Comparison of ENCODE assay signal across 8 cellular contexts in the genomic region with DNA sequence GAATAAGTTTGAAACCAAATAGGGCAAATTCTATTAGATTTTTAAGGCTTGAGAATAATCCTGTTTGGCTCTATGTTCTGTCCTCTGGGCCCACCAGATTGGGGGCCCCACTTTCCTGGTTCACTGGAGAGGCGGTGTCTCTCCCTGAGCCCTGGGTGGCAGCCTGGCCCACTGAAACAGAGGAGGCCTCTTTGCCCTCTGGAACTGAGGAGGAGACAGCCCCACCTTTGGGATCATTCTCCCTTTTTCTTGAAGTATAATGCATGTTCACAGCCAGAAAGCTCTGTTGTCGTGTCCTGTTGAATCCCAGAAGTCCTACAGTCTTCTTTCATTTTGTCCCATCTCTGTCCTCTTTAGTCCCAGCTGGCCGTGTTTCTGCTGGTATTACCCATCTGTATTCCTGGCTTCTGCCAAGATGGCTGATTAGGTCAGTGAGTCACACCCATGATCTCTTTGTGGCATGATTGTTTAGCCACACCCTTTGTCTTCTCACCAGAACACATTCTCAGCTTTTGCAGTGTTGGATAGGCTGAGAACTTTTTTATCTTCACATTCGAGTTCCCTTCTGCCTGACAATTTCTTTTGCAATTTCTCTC. TPM values are rescaled to one million over a fixed set of nuclear protein-coding genes. Genes with fewer than 3 reads are reported as not detected.
DNase-seq lines count a peak whose midpoint lies in the region; ATAC-seq and TF ChIP-seq lines count a peak whose summit lies in the region.

No MANE protein-coding gene starts in this region.

- H3K9me3 Mint-ChIP-seq in activated CD4-positive, alpha-beta T cell treated with anti-CD3 and anti-CD28 coated beads, Interleukin-2, amount 10 ng/mL, durations not matched to agents 7 days and 5 days = no peaks in the 10 kb centered on the region
- no peaks in the 10 kb centered on the region for H3K9me3 Mint-ChIP-seq in activated CD4-positive, alpha-beta memory T cell treated with anti-CD3 and anti-CD28 coated beads for 36 hours
- H3K9me3 Mint-ChIP-seq in glutamatergic neuron (ENCODE audit: unreplicated experiment) = peaks cover 2% of the 10 kb centered on the region

- intact Hi-C loops in activated CD4-positive, alpha-beta memory T cell treated with anti-CD3 and anti-CD28 coated beads for 36 hours (cut with micrococcal nuclease) = no loop called here

- H3K27ac ChIP-seq in suprapubic skin = peak overlapping the region; percentile 87

- no peak overlapping the region for H3K4me3 Mint-ChIP-seq in activated CD4-positive, alpha-beta T cell treated with anti-CD3 and anti-CD28 coated beads, Interleukin-2, amount 10 ng/mL, durations not matched to agents 7 days and 5 days
- no peak overlapping the region for H3K4me3 Mint-ChIP-seq in activated CD4-positive, alpha-beta memory T cell treated with anti-CD3 and anti-CD28 coated beads for 36 hours
- H3K4me3 Mint-ChIP-seq in glutamatergic neuron (ENCODE audit: unreplicated experiment) = no peak overlapping the region

- peaks cover 18% of the 10 kb centered on the region for H3K36me3 ChIP-seq in suprapubic skin

- DNase-seq in activated CD4-positive, alpha-beta T cell treated with anti-CD3 and anti-CD28 coated beads, Interleukin-2, amount 10 ng/mL, durations not matched to agents 7 days and 5 days = no peak
- DNase-seq in activated CD4-positive, alpha-beta T cell treated with anti-CD3 and anti-CD28 coated beads for 1 hour = no peak
- DNase-seq in activated CD4-positive, alpha-beta memory T cell treated with anti-CD3 and anti-CD28 coated beads for 36 hours = peak; percentile 17
- no peak for DNase-seq in glutamatergic neuron
- no peak for DNase-seq in suprapubic skin (ENCODE audit: low spot score in 2 of 2)
- no peak for DNase-seq in NCI-H2081 (lab: John Stamatoyannopoulos, UW)
- DNase-seq in activated effector memory CD4-positive, alpha-beta T cell treated with Interleukin-2 at 50 U/mL for 16 hours = no peak

- POLR2A ChIA-PET in activated CD4-positive, alpha-beta T cell treated with anti-CD3 and anti-CD28 coated beads, Interleukin-2, amount 10 ng/mL, durations not matched to agents 7 days and 5 days (lab: Charles Lee) = no interaction called here
- POLR2A ChIA-PET in activated CD4-positive, alpha-beta memory T cell treated with anti-CD3 and anti-CD28 coated beads for 36 hours (lab: Charles Lee) = interaction anchor here (1.0 kb wide), 1 partner anchor 43 kb away, joined by 3 read pairs; a partner anchor contains a TSS

- WGBS in suprapubic skin = 44% methylated on average over 4 of the region's 4 CpGs

- CTCF ChIA-PET in activated CD4-positive, alpha-beta T cell treated with anti-CD3 and anti-CD28 coated beads, Interleukin-2, amount 10 ng/mL, durations not matched to agents 7 days and 5 days (lab: Charles Lee) = interaction anchor here (1.4 to 1.6 kb wide), 2 partner anchors 9 to 19 kb away, joined by 4 to 7 read pairs; no protein-coding TSS in a partner anchor
- CTCF ChIA-PET in activated CD4-positive, alpha-beta memory T cell treated with anti-CD3 and anti-CD28 coated beads for 36 hours (lab: Charles Lee) = no interaction called here

- peak overlapping the region; percentile 93 for H3K27ac Mint-ChIP-seq in activated CD4-positive, alpha-beta T cell treated with anti-CD3 and anti-CD28 coated beads, Interleukin-2, amount 10 ng/mL, durations not matched to agents 7 days and 5 days
- peak overlapping the region; percentile 84 for H3K27ac Mint-ChIP-seq in activated CD4-positive, alpha-beta memory T cell treated with anti-CD3 and anti-CD28 coated beads for 36 hours
- H3K27ac Mint-ChIP-seq in glutamatergic neuron (ENCODE audit: unreplicated experiment) = peak overlapping the region; percentile 65

- H3K9me3 ChIP-seq in suprapubic skin = no peaks in the 10 kb centered on the region

- H3K4me1 ChIP-seq in suprapubic skin = peaks cover 7% of the 10 kb centered on the region

- TF ChIP-seq EP300 in suprapubic skin (IDR thresholded peaks at IDR 0.05) = no peak

- no peak for TF ChIP-seq CTCF in glutamatergic neuron (IDR thresholded peaks at IDR 0.05; ENCODE audit: partially characterized antibody, unreplicated experiment)
- no peak for TF ChIP-seq CTCF in suprapubic skin (IDR thresholded peaks at IDR 0.05)

- H3K27me3 ChIP-seq in suprapubic skin = no peaks in the 10 kb centered on the region

- no peak for TF ChIP-seq POLR2A in suprapubic skin (IDR thresholded peaks at IDR 0.05)

- no peak overlapping the region for H3K4me3 ChIP-seq in suprapubic skin

- peaks cover 24% of the 10 kb centered on the region for H3K4me1 Mint-ChIP-seq in activated CD4-positive, alpha-beta T cell treated with anti-CD3 and anti-CD28 coated beads, Interleukin-2, amount 10 ng/mL, durations not matched to agents 7 days and 5 days
- peaks cover 15% of the 10 kb centered on the region for H3K4me1 Mint-ChIP-seq in activated CD4-positive, alpha-beta memory T cell treated with anti-CD3 and anti-CD28 coated beads for 36 hours (ENCODE audit: low read depth)
- no peaks in the 10 kb centered on the region for H3K4me1 Mint-ChIP-seq in glutamatergic neuron (ENCODE audit: low read depth, unreplicated experiment)

- peaks cover 37% of the 10 kb centered on the region for H3K36me3 Mint-ChIP-seq in activated CD4-positive, alpha-beta T cell treated with anti-CD3 and anti-CD28 coated beads, Interleukin-2, amount 10 ng/mL, durations not matched to agents 7 days and 5 days (ENCODE audit: low read depth)
- H3K36me3 Mint-ChIP-seq in activated CD4-positive, alpha-beta memory T cell treated with anti-CD3 and anti-CD28 coated beads for 36 hours = peaks cover 25% of the 10 kb centered on the region
- no peaks in the 10 kb centered on the region for H3K36me3 Mint-ChIP-seq in glutamatergic neuron (ENCODE audit: unreplicated experiment)

- no peaks in the 10 kb centered on the region for H3K27me3 Mint-ChIP-seq in activated CD4-positive, alpha-beta T cell treated with anti-CD3 and anti-CD28 coated beads, Interleukin-2, amount 10 ng/mL, durations not matched to agents 7 days and 5 days
- H3K27me3 Mint-ChIP-seq in activated CD4-positive, alpha-beta memory T cell treated with anti-CD3 and anti-CD28 coated beads for 36 hours = no peaks in the 10 kb centered on the region
- peaks cover 2% of the 10 kb centered on the region for H3K27me3 Mint-ChIP-seq in glutamatergic neuron (ENCODE audit: unreplicated experiment)

- no peak for ATAC-seq in HG02571 (IDR thresholded peaks at IDR 0.05; ENCODE audit: unreplicated experiment)

RNA-seq across cellular contexts. Expression of a gene that starts 8.1 kb away (rescaled TPM):
- total RNA-seq in activated CD4-positive, alpha-beta T cell treated with anti-CD3 and anti-CD28 coated beads, Interleukin-2, amount 10 ng/mL, durations not matched to agents 7 days and 5 days = 10 to 100 TPM; 19.5 to 20.4 TPM
- 10 to 100 TPM; 13.5 to 16.2 TPM for total RNA-seq in activated CD4-positive, alpha-beta memory T cell treated with anti-CD3 and anti-CD28 coated beads for 36 hours
- 34.3 TPM for total RNA-seq in glutamatergic neuron (ENCODE audit: unreplicated experiment)
- 10 to 100 TPM; 12.9 to 21.2 (median 17.3) TPM for total RNA-seq in suprapubic skin

RNA-seq across cellular contexts. Expression of a gene that starts 9.8 kb away (rescaled TPM):
- total RNA-seq in activated CD4-positive, alpha-beta T cell treated with anti-CD3 and anti-CD28 coated beads, Interleukin-2, amount 10 ng/mL, durations not matched to agents 7 days and 5 days = 100 to 1,000 TPM; 246 to 251 TPM
- 100 to 1,000 TPM; 149 to 150 TPM for total RNA-seq in activated CD4-positive, alpha-beta memory T cell treated with anti-CD3 and anti-CD28 coated beads for 36 hours
- 132 TPM for total RNA-seq in glutamatergic neuron (ENCODE audit: unreplicated experiment)
- total RNA-seq in suprapubic skin = 10 to 100 TPM; 43.4 to 82.7 (median 71.9) TPM

RNA-seq across cellular contexts. Expression of a gene that starts 22.7 kb away (rescaled TPM):
- 10 to 100 TPM; 12.5 to 13.3 TPM for total RNA-seq in activated CD4-positive, alpha-beta T cell treated with anti-CD3 and anti-CD28 coated beads, Interleukin-2, amount 10 ng/mL, durations not matched to agents 7 days and 5 days
- 1 to 10 TPM; 7.1 to 7.7 TPM for total RNA-seq in activated CD4-positive, alpha-beta memory T cell treated with anti-CD3 and anti-CD28 coated beads for 36 hours
- total RNA-seq in glutamatergic neuron (ENCODE audit: unreplicated experiment) (18.6 TPM), suprapubic skin (10 to 100 TPM; 16.7 to 34.5 (median 25.8) TPM)

RNA-seq across cellular contexts. Expression of a gene that starts 42.8 kb away (rescaled TPM):
- 100 to 1,000 TPM; 270 to 289 TPM for total RNA-seq in activated CD4-positive, alpha-beta T cell treated with anti-CD3 and anti-CD28 coated beads, Interleukin-2, amount 10 ng/mL, durations not matched to agents 7 days and 5 days
- 100 to 1,000 TPM; 191 to 197 TPM for total RNA-seq in activated CD4-positive, alpha-beta memory T cell treated with anti-CD3 and anti-CD28 coated beads for 36 hours
- total RNA-seq in glutamatergic neuron (ENCODE audit: unreplicated experiment) = 294 TPM
- 100 to 1,000 TPM; 167 to 245 (median 204) TPM for total RNA-seq in suprapubic skin

RNA-seq across cellular contexts. Expression of a gene that starts 55.5 kb away (rescaled TPM):
- 10 to 100 TPM; 59.5 to 60.2 TPM for total RNA-seq in activated CD4-positive, alpha-beta T cell treated with anti-CD3 and anti-CD28 coated beads, Interleukin-2, amount 10 ng/mL, durations not matched to agents 7 days and 5 days
- 10 to 100 TPM; 62.8 to 73.9 TPM for total RNA-seq in activated CD4-positive, alpha-beta memory T cell treated with anti-CD3 and anti-CD28 coated beads for 36 hours
- total RNA-seq in glutamatergic neuron (ENCODE audit: unreplicated experiment) (87.6 TPM), suprapubic skin (10 to 100 TPM; 27.8 to 54.3 (median 47.9) TPM)
